In genomic region chr1:40627987-40628902, GRCh38 we compare ENCODE assay signal across 8 cellular contexts. TPM values are rescaled to one million over a fixed set of nuclear protein-coding genes. Genes with fewer than 3 reads are reported as not detected.
DNase-seq lines count a peak whose midpoint lies in the region; ATAC-seq and TF ChIP-seq lines count a peak whose summit lies in the region.
"Had no signal": no experiment of that assay in that cellular context is flagged by ENCODE, and none has a peak within 500 bp of the region (broad histone marks: within the 10 kb centered on the region; RNA-seq: fewer than 3 reads in every experiment).

No MANE protein-coding gene starts in this region.

- H3K4me3 Mint-ChIP-seq in Calu3 (ENCODE audit: low read depth, unreplicated experiment) = no peak overlapping the region

- H3K4me1 ChIP-seq in mucosa of descending colon (ENCODE audit: low read depth) = peaks cover 23% of the 10 kb centered on the region

- ATAC-seq in GM18520 (IDR thresholded peaks at IDR 0.05; ENCODE audit: unreplicated experiment) (peak; percentile 82), GM21390 (IDR thresholded peaks at IDR 0.05; ENCODE audit: unreplicated experiment) (peak; percentile 71), HG03571 (IDR thresholded peaks at IDR 0.05; ENCODE audit: unreplicated experiment) (peak; percentile 55), mucosa of descending colon (peak; percentile 83)

- no peaks in the 10 kb centered on the region for H3K4me1 Mint-ChIP-seq in Calu3 (ENCODE audit: low read depth, unreplicated experiment)

- intact Hi-C loops in mucosa of descending colon (cut with DNase I, micrococcal nuclease) = no loop called here
- intact Hi-C loops in Calu3 (cut with micrococcal nuclease; ENCODE audit: unreplicated experiment) = no loop called here

- no peak overlapping the region for H3K4me3 ChIP-seq in mucosa of descending colon

- no peaks in the 10 kb centered on the region for H3K9me3 ChIP-seq in mucosa of descending colon

- CTCF ChIA-PET in Calu3 (lab: Charles Lee) = no interaction called here

- no TSS peak for BruUV-seq in Calu3 (replicated peaks; lab: Mats Ljungman, UMichigan)

- H3K27ac Mint-ChIP-seq in Calu3 (ENCODE audit: unreplicated experiment) = no peak overlapping the region

- no peaks in the 10 kb centered on the region for H3K36me3 Mint-ChIP-seq in Calu3 (ENCODE audit: insufficient read depth, unreplicated experiment)

- no peak for TF ChIP-seq CTCF in mucosa of descending colon (IDR thresholded peaks at IDR 0.05)
- TF ChIP-seq CTCF in Calu3 (IDR thresholded peaks at IDR 0.05; ENCODE audit: unreplicated experiment) = no peak

- DNase-seq in mucosa of descending colon = peak in 1 of 3 donors; percentile 32
- DNase-seq in iPS-NIHi11 (ENCODE audit: low spot score) = no peak
- no peak for DNase-seq in Calu3
- DNase-seq in NCI-H446 (lab: John Stamatoyannopoulos, UW) = no peak
- DNase-seq: IMR-90 had no signal

- no peaks in the 10 kb centered on the region for H3K36me3 ChIP-seq in mucosa of descending colon (ENCODE audit: low read depth)

- peaks cover 34% of the 10 kb centered on the region for H3K27me3 Mint-ChIP-seq in Calu3 (ENCODE audit: unreplicated experiment)

- no peaks in the 10 kb centered on the region for H3K9me3 Mint-ChIP-seq in Calu3 (ENCODE audit: low read depth, unreplicated experiment)

RNA-seq across cellular contexts. Expression of gene RIMS3, which starts 37.2 kb away (rescaled TPM):
- total RNA-seq in mucosa of descending colon (10 to 100 TPM in 2 of 3 donors, 1 to 10 TPM in 1; 6.9 to 23.3 (median 11.9) TPM), Calu3 (2022) (0.81 and 1.3 TPM in 2 replicates)
